14 cellular contexts compared by ENCODE assay signal in the genomic region with DNA sequence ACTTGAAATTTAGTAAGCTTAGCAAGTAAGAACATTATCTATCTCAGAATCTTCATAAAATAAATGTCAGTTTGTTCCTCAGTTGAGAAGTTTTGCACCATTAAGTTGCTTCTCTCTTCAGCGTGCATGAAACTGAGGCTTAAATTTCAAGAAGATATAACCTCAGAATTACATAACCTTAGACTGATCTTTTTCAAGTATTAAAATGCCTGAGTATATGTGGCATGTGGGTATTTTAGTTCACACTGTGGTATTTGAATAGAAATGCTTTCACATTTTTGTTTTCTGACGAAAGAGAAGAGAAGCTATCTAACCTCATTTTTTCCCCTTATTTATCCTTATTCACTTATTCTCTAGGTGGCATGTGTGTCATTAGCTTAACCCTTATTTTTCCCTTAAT.
"Had no signal": no experiment of that assay in that cellular context is flagged by ENCODE, and none has a peak within 500 bp of the region (broad histone marks: within the 10 kb centered on the region; RNA-seq: fewer than 3 reads in every experiment).

No MANE protein-coding gene starts in this region.

- H3K9me3 Mint-ChIP-seq: activated naive CD8-positive, alpha-beta T cell treated with anti-CD3 and anti-CD28 coated beads, Interleukin-2, amount 50 U/mL, for 24 hours had no signal

- H3K27ac Mint-ChIP-seq: activated CD4-positive, alpha-beta T cell treated with anti-CD3 and anti-CD28 coated beads, Interleukin-2, amount 10 ng/mL, durations not matched to agents 7 days and 5 days; activated naive CD8-positive, alpha-beta T cell treated with anti-CD3 and anti-CD28 coated beads, Interleukin-2, amount 50 U/mL, for 24 hours; naive thymus-derived CD8-positive, alpha-beta T cell; T-helper 2 cell treated with Interferon-gamma antibody and Interleukin-4, amounts not matched to agents 5 μg/mL and 100 μg/mL, for 36 hours had no signal

- DNase-seq: activated CD4-positive, alpha-beta T cell treated with anti-CD3 and anti-CD28 coated beads, Interleukin-2, amount 10 ng/mL, durations not matched to agents 7 days and 5 days; activated CD8-positive, alpha-beta memory T cell treated with anti-CD3 and anti-CD28 coated beads for 24 hours; activated naive CD4-positive, alpha-beta T cell treated with Interleukin-2 at 50 U/mL for 16 hours; activated naive CD8-positive, alpha-beta T cell treated with anti-CD3 and anti-CD28 coated beads, Interleukin-2, amount 50 U/mL, for 24 hours; colonic mucosa; kidney; left lung; naive thymus-derived CD8-positive, alpha-beta T cell; retina; stimulated activated CD4-positive, alpha-beta T cell treated with anti-CD3 and anti-CD28 coated beads, Interleukin-4, amount 100 ng/mL, for 1 hour; stimulated activated naive CD4-positive, alpha-beta T cell treated with Interleukin-2 at 50 U/mL for 16 hours; substantia nigra had no signal

- H3K4me3 Mint-ChIP-seq: activated CD4-positive, alpha-beta T cell treated with anti-CD3 and anti-CD28 coated beads, Interleukin-2, amount 10 ng/mL, durations not matched to agents 7 days and 5 days; activated naive CD8-positive, alpha-beta T cell treated with anti-CD3 and anti-CD28 coated beads, Interleukin-2, amount 50 U/mL, for 24 hours; naive thymus-derived CD8-positive, alpha-beta T cell; T-helper 2 cell treated with Interferon-gamma antibody and Interleukin-4, amounts not matched to agents 5 μg/mL and 100 μg/mL, for 36 hours had no signal

- ATAC-seq: activated naive CD8-positive, alpha-beta T cell treated with anti-CD3 and anti-CD28 coated beads, Interleukin-2, amount 50 U/mL, for 24 hours; esophagus mucosa; left lung; naive thymus-derived CD8-positive, alpha-beta T cell had no signal

- H3K27me3 Mint-ChIP-seq: activated CD4-positive, alpha-beta T cell treated with anti-CD3 and anti-CD28 coated beads, Interleukin-2, amount 10 ng/mL, durations not matched to agents 7 days and 5 days; activated naive CD8-positive, alpha-beta T cell treated with anti-CD3 and anti-CD28 coated beads, Interleukin-2, amount 50 U/mL, for 24 hours; naive thymus-derived CD8-positive, alpha-beta T cell had no signal
